Comparison of ENCODE assay signal across 18 cellular contexts in genomic region chr5:157750320-157750719, GRCh38. TPM values are rescaled to one million over a fixed set of nuclear protein-coding genes. Genes with fewer than 3 reads are reported as not detected.
DNase-seq lines count a peak whose midpoint lies in the region; ATAC-seq and TF ChIP-seq lines count a peak whose summit lies in the region.
"Had no signal": no experiment of that assay in that cellular context is flagged by ENCODE, and none has a peak within 500 bp of the region (broad histone marks: within the 10 kb centered on the region; RNA-seq: fewer than 3 reads in every experiment).

No MANE protein-coding gene starts in this region.

- no peak overlapping the region for H3K4me3 ChIP-seq in HFF-Myc (replicated peaks; ENCODE audit: low read depth, low read length)
- no peak overlapping the region for H3K4me3 ChIP-seq in mammary epithelial cell (replicated peaks in 1 of 3; ENCODE audit: insufficient read depth in 1 of 3, low read depth in 2 of 3, low read length in 3 of 3)
- H3K4me3 ChIP-seq in colonic mucosa, result no peak overlapping the region
- H3K4me3 ChIP-seq: hepatocyte, prostate gland, thoracic aorta had no signal

- DNase-seq in A172 (ENCODE audit: low spot score), result peak; percentile 63
- DNase-seq in HFF-Myc (ENCODE audit: extremely low read depth, low read depth), result peak; percentile 32
- DNase-seq in mammary epithelial cell, result peak; percentile 54
- peak; percentile 26 for DNase-seq in kidney tubule cell (ENCODE audit: low spot score)
- DNase-seq in colonic mucosa, result no peak
- no peak for DNase-seq in GM13977 (ENCODE audit: low spot score)
- no peak for DNase-seq in dedifferentiated amniotic fluid mesenchymal stem cell (ENCODE audit: extremely low spot score)
- DNase-seq: activated CD4-positive, alpha-beta T cell treated with anti-CD3 and anti-CD28 coated beads for 4 hours; activated naive CD8-positive, alpha-beta T cell treated with anti-CD3 and anti-CD28 coated beads, Interleukin-2, amount 10 ng/mL, durations not matched to agents 7 days and 5 days; activated T-cell treated with anti-CD3 and anti-CD28 coated beads, Interleukin-2, amount 50 U/mL, for 4 hours; Caco-2; left cardiac atrium; SHP77 treated with DMSO at 0.1 percent for 48 hours; T1000 had no signal

- no peak overlapping the region for H3K4me2 ChIP-seq in mammary epithelial cell (ENCODE audit: insufficient read depth, low read depth, low read length)
- H3K4me2 ChIP-seq: hepatocyte had no signal

- in situ Hi-C loops in mammary epithelial cell (cut with MboI; ENCODE audit: low sequenced_read_pairs in 2 of 2), result loop anchor here in 1 of 2 donors (25.0 kb wide), 1 partner anchor 1362 kb away; no protein-coding TSS in a partner anchor
- in situ Hi-C loops in GM13977 (cut with MboI; ENCODE audit: low pct_unique_long_range_greater_than_20kb, low sequenced_read_pairs, unreplicated experiment), result no loop called here

- dilution Hi-C loops in mammary epithelial cell (cut with HindIII; ENCODE audit: low sequenced_read_pairs), result no loop called here

- CTCF ChIA-PET in mammary epithelial cell (lab: Charles Lee; ENCODE audit: low non-redundant PET), result no interaction called here

- H3K27ac ChIP-seq in mammary epithelial cell (ENCODE audit: insufficient read depth, low read depth, low read length), result no peak overlapping the region
- no peak overlapping the region for H3K27ac ChIP-seq in colonic mucosa
- H3K27ac ChIP-seq: hepatocyte, thoracic aorta had no signal

- ATAC-seq in GM21390 (IDR thresholded peaks at IDR 0.05; ENCODE audit: unreplicated experiment), result no peak
- ATAC-seq: activated T-cell treated with anti-CD3 and anti-CD28 coated beads, Interleukin-2, amount 50 U/mL, for 4 hours; left cardiac atrium had no signal

- no peak for TF ChIP-seq CTCF in HFF-Myc (IDR thresholded peaks at IDR 0.05; ENCODE audit: low read depth, low read length, missing control alignments)
- TF ChIP-seq CTCF in mammary epithelial cell (conservative IDR thresholded peaks at IDR 0.05 in 1 of 2, IDR thresholded peaks at IDR 0.05 in 1 of 2; ENCODE audit: extremely low read depth in 1 of 2, insufficient read depth in 1 of 2, low read depth in 1 of 2, low read length in 2 of 2), result no peak
- no peak for TF ChIP-seq CTCF in colonic mucosa (IDR thresholded peaks at IDR 0.05)
- TF ChIP-seq CTCF in GM13977 (IDR thresholded peaks at IDR 0.05; ENCODE audit: extremely low read depth, insufficient read depth, missing control alignments), result no peak

- intact Hi-C loops in mammary epithelial cell (cut with micrococcal nuclease), result no loop called here
- intact Hi-C loops in colonic mucosa (cut with DNase I), result no loop called here

- H3K4me1 ChIP-seq in mammary epithelial cell (ENCODE audit: insufficient read depth, low read length), result peaks cover 7% of the 10 kb centered on the region
- no peaks in the 10 kb centered on the region for H3K4me1 ChIP-seq in colonic mucosa
- H3K4me1 ChIP-seq: Caco-2, prostate gland had no signal

- H3K9ac ChIP-seq in mammary epithelial cell (ENCODE audit: insufficient read depth, low read length) (no peak overlapping the region), colonic mucosa (ENCODE audit: low read depth in 2 of 2, low read length in 2 of 2) (no peak overlapping the region)

- H4K20me1 ChIP-seq in mammary epithelial cell (ENCODE audit: insufficient read depth, low read length), result no peaks in the 10 kb centered on the region

- H3K27me3 ChIP-seq in mammary epithelial cell (ENCODE audit: insufficient read depth, low read length), result no peaks in the 10 kb centered on the region
- H3K27me3 ChIP-seq in colonic mucosa, result no peaks in the 10 kb centered on the region
- H3K27me3 ChIP-seq: hepatocyte had no signal

- BruUV-seq in mammary epithelial cell (replicated peaks; lab: Mats Ljungman, UMichigan), result no TSS peak

- WGBS in mammary epithelial cell (ENCODE audit: low coverage, missing lambda C conversion rate), result 80% methylated on average over 1 of the region's 1 CpG

- H3K9me3 ChIP-seq in mammary epithelial cell (replicated peaks; ENCODE audit: insufficient read depth, low read length), result no peaks in the 10 kb centered on the region
- no peaks in the 10 kb centered on the region for H3K9me3 ChIP-seq in colonic mucosa
- H3K9me3 ChIP-seq: Caco-2, prostate gland, thoracic aorta had no signal

- H3K79me2 ChIP-seq in mammary epithelial cell (ENCODE audit: insufficient read depth, low read length), result peaks cover 27% of the 10 kb centered on the region

- H2AFZ ChIP-seq in mammary epithelial cell (ENCODE audit: low read depth, low read length), result no peak overlapping the region
- H2AFZ ChIP-seq: hepatocyte had no signal

- H3K36me3 ChIP-seq in mammary epithelial cell (ENCODE audit: insufficient read depth, low read length) (peaks cover 4% of the 10 kb centered on the region), colonic mucosa (no peaks in the 10 kb centered on the region)
- H3K36me3 ChIP-seq: prostate gland had no signal

RNA-seq across cellular contexts. Expression of gene LSM11, which starts 6.8 kb away (rescaled TPM):
- total RNA-seq in A172 (2014; rRNA removed; shearing (Covaris generic)), result 6.0 and 8.7 TPM in 2 replicates
- total RNA-seq in mammary epithelial cell, result 1 to 10 TPM; 2.6 to 4.3 TPM
- polyA plus RNA-seq in mammary epithelial cell, result 2.1 TPM
- polyA minus RNA-seq in mammary epithelial cell, result 3.2 TPM
- total RNA-seq in colonic mucosa, result 1 to 10 TPM; 5.1 to 6.6 TPM

RNA-seq across cellular contexts. Expression of gene THG1L, which starts 19.1 kb away (rescaled TPM):
- total RNA-seq in A172 (2014; rRNA removed; shearing (Covaris generic)), result 13.2 and 14.8 TPM in 2 replicates
- 10 to 100 TPM; 11.3 to 13.5 TPM for total RNA-seq in mammary epithelial cell
- polyA plus RNA-seq in mammary epithelial cell, result 17.1 TPM
- polyA minus RNA-seq in mammary epithelial cell, result 19.4 TPM
- 10 to 100 TPM; 15.9 to 23.2 TPM for total RNA-seq in colonic mucosa

Comparison
In these comparisons a context has a peak if more than half of its experiments do, and no peak if none do; other contexts are left out.
1. DNase-seq: peak in A172 (single experiment), HFF-Myc (single experiment), mammary epithelial cell (single experiment) and kidney tubule cell (single experiment); none in colonic mucosa (single experiment), GM13977 (single experiment) and dedifferentiated amniotic fluid mesenchymal stem cell (single experiment).